Comparison of ENCODE assay signal across 19 cellular contexts in genomic region chr2:240305369-240305962, GRCh38.
A peak's percentile ranks its signal among the peaks of the same experiment; 100 is the strongest.
DNase-seq lines count a peak whose midpoint lies in the region; ATAC-seq and TF ChIP-seq lines count a peak whose summit lies in the region.
"Had no signal": no experiment of that assay in that cellular context is flagged by ENCODE, and none has a peak within 500 bp of the region (broad histone marks: within the 10 kb centered on the region; RNA-seq: fewer than 3 reads in every experiment).

No MANE protein-coding gene starts in this region.

- H3K4me3 ChIP-seq in neural progenitor cell: no peak overlapping the region
- H3K4me3 ChIP-seq in vagina: no peak overlapping the region

- no peaks in the 10 kb centered on the region for H3K9me3 ChIP-seq in neural progenitor cell (ENCODE audit: low read depth)
- no peaks in the 10 kb centered on the region for H3K9me3 ChIP-seq in vagina

- H3K36me3 Mint-ChIP-seq in activated CD8-positive, alpha-beta memory T cell treated with anti-CD3 and anti-CD28 coated beads, Interleukin-2, amount 10 ng/mL, durations not matched to agents 7 days and 5 days: no peaks in the 10 kb centered on the region
- no peaks in the 10 kb centered on the region for H3K36me3 Mint-ChIP-seq in neural progenitor cell
- H3K36me3 Mint-ChIP-seq: CD14-positive monocyte had no signal

- DNase-seq in activated CD8-positive, alpha-beta memory T cell treated with anti-CD3 and anti-CD28 coated beads, Interleukin-2, amount 10 ng/mL, durations not matched to agents 7 days and 5 days: peak; percentile 16
- no peak for DNase-seq in activated CD8-positive, alpha-beta memory T cell treated with anti-CD3 and anti-CD28 coated beads, Interleukin-2, amount 50 U/mL, for 48 hours
- DNase-seq in left lobe of liver (ENCODE audit: low spot score) (peak; percentile 10), neural progenitor cell (ENCODE audit: low spot score) (no peak), vagina (ENCODE audit: extremely low spot score in 2 of 2) (peak; percentile 44 to 55)
- DNase-seq: GDM1, KG1, NCI-H1105, NCI-H146, NCI-H2029, NCI-H2171 treated with DMSO at 0.1 percent for 48 hours, NCI-H526, OCI-M1 had no signal

- TF ChIP-seq POLR2A in vagina (IDR thresholded peaks at IDR 0.05): no peak

- H3K27ac ChIP-seq in neural progenitor cell (no peak overlapping the region), vagina (no peak overlapping the region)

- no peaks in the 10 kb centered on the region for H3K79me2 ChIP-seq in neural progenitor cell (ENCODE audit: low read depth)

- H3F3A ChIP-seq in neural progenitor cell (ENCODE audit: low read depth): no peaks in the 10 kb centered on the region

- no peak overlapping the region for H3K9ac ChIP-seq in neural progenitor cell

- intact Hi-C loops in vagina (cut with DNase I): no loop called here

- TF ChIP-seq CTCF in neural progenitor cell (IDR thresholded peaks at IDR 0.05): no peak
- no peak for TF ChIP-seq CTCF in vagina (IDR thresholded peaks at IDR 0.05)

- H3K27me3 Mint-ChIP-seq in activated CD8-positive, alpha-beta memory T cell treated with anti-CD3 and anti-CD28 coated beads, Interleukin-2, amount 10 ng/mL, durations not matched to agents 7 days and 5 days: no peaks in the 10 kb centered on the region
- peaks cover 9% of the 10 kb centered on the region for H3K27me3 Mint-ChIP-seq in neural progenitor cell (ENCODE audit: insufficient read depth, low read depth)

- no peak for ATAC-seq in activated CD8-positive, alpha-beta memory T cell treated with anti-CD3 and anti-CD28 coated beads, Interleukin-2, amount 10 ng/mL, durations not matched to agents 7 days and 5 days
- ATAC-seq in left lobe of liver (no peak), HG02678 (IDR thresholded peaks at IDR 0.05; ENCODE audit: unreplicated experiment) (no peak), HG02885 (IDR thresholded peaks at IDR 0.05; ENCODE audit: poor library complexity, unreplicated experiment) (no peak), HG03025 (IDR thresholded peaks at IDR 0.05; ENCODE audit: low FRiP score, unreplicated experiment) (no peak)
- ATAC-seq: Right ventricle myocardium inferior had no signal

- H3K27me3 ChIP-seq in neural progenitor cell (no peaks in the 10 kb centered on the region), vagina (no peaks in the 10 kb centered on the region)

- H3K9me3 Mint-ChIP-seq in activated CD8-positive, alpha-beta memory T cell treated with anti-CD3 and anti-CD28 coated beads, Interleukin-2, amount 10 ng/mL, durations not matched to agents 7 days and 5 days (ENCODE audit: low read depth): no peaks in the 10 kb centered on the region
- H3K9me3 Mint-ChIP-seq in neural progenitor cell: peaks cover 5% of the 10 kb centered on the region
- H3K9me3 Mint-ChIP-seq: CD14-positive monocyte had no signal

- no peaks in the 10 kb centered on the region for H4K20me1 ChIP-seq in neural progenitor cell (ENCODE audit: low read depth)

- H3K27ac Mint-ChIP-seq in activated CD8-positive, alpha-beta memory T cell treated with anti-CD3 and anti-CD28 coated beads, Interleukin-2, amount 10 ng/mL, durations not matched to agents 7 days and 5 days: no peak overlapping the region
- H3K27ac Mint-ChIP-seq in neural progenitor cell: peak overlapping the region; percentile 3
- H3K27ac Mint-ChIP-seq: B cell, CD14-positive monocyte had no signal

- H3K4me2 ChIP-seq in neural progenitor cell: no peak overlapping the region

- H2AFZ ChIP-seq in neural progenitor cell (replicated peaks): no peak overlapping the region

- H3K36me3 ChIP-seq in neural progenitor cell (no peaks in the 10 kb centered on the region), vagina (no peaks in the 10 kb centered on the region)

- CTCF ChIA-PET in activated CD8-positive, alpha-beta memory T cell treated with anti-CD3 and anti-CD28 coated beads, Interleukin-2, amount 10 ng/mL, durations not matched to agents 7 days and 5 days (lab: Charles Lee): no interaction called here

- H3K4me1 ChIP-seq in neural progenitor cell (peaks cover 1% of the 10 kb centered on the region), vagina (no peaks in the 10 kb centered on the region)

- H3K4me3 Mint-ChIP-seq in activated CD8-positive, alpha-beta memory T cell treated with anti-CD3 and anti-CD28 coated beads, Interleukin-2, amount 10 ng/mL, durations not matched to agents 7 days and 5 days: no peak overlapping the region
- no peak overlapping the region for H3K4me3 Mint-ChIP-seq in neural progenitor cell
- H3K4me3 Mint-ChIP-seq: B cell, CD14-positive monocyte had no signal

- no peaks in the 10 kb centered on the region for H3K4me1 Mint-ChIP-seq in activated CD8-positive, alpha-beta memory T cell treated with anti-CD3 and anti-CD28 coated beads, Interleukin-2, amount 10 ng/mL, durations not matched to agents 7 days and 5 days
- H3K4me1 Mint-ChIP-seq in neural progenitor cell: peaks cover 18% of the 10 kb centered on the region
- H3K4me1 Mint-ChIP-seq: B cell, CD14-positive monocyte had no signal

Comparison
In these comparisons a context has a peak if more than half of its experiments do, and no peak if none do; other contexts are left out.
1. DNase-seq: peak in activated CD8-positive, alpha-beta memory T cell treated with anti-CD3 and anti-CD28 coated beads, Interleukin-2, amount 10 ng/mL, durations not matched to agents 7 days and 5 days (single experiment), left lobe of liver (single experiment) and vagina (2 of 2); none in activated CD8-positive, alpha-beta memory T cell treated with anti-CD3 and anti-CD28 coated beads, Interleukin-2, amount 50 U/mL, for 48 hours (single experiment) and neural progenitor cell (single experiment).